ENCODE assay signal across 15 cellular contexts in genomic region chr12:97535582-97535981, GRCh38.
DNase-seq lines count a peak whose midpoint lies in the region; ATAC-seq and TF ChIP-seq lines count a peak whose summit lies in the region.
"Had no signal": no experiment of that assay in that cellular context is flagged by ENCODE, and none has a peak within 500 bp of the region (broad histone marks: within the 10 kb centered on the region; RNA-seq: fewer than 3 reads in every experiment).

No MANE protein-coding gene starts in this region.

- no peak for TF ChIP-seq POLR2A in breast epithelium (IDR thresholded peaks at IDR 0.05)

- H3K27me3 ChIP-seq in mammary epithelial cell (ENCODE audit: insufficient read depth, low read length) (no peaks in the 10 kb centered on the region), breast epithelium (no peaks in the 10 kb centered on the region), kidney epithelial cell (ENCODE audit: control insufficient read depth, insufficient read depth, low read length) (no peaks in the 10 kb centered on the region)

- 50% methylated on average over 1 of the region's 1 CpG for WGBS in mammary epithelial cell (ENCODE audit: low coverage, missing lambda C conversion rate)

- H3K4me3 ChIP-seq in mammary epithelial cell (replicated peaks in 1 of 3; ENCODE audit: insufficient read depth in 1 of 3, low read depth in 2 of 3, low read length in 3 of 3) (no peak overlapping the region), breast epithelium (no peak overlapping the region), epithelial cell of esophagus (ENCODE audit: low read length) (no peak overlapping the region), kidney epithelial cell (ENCODE audit: low read depth, low read length) (no peak overlapping the region)

- no peak overlapping the region for H3K27ac Mint-ChIP-seq in stimulated activated naive CD8-positive, alpha-beta T cell treated with anti-CD3 and anti-CD28 coated beads, Interleukin-15, amount 100 ng/mL, for 72 hours

- H4K20me1 ChIP-seq in mammary epithelial cell (ENCODE audit: insufficient read depth, low read length), result no peaks in the 10 kb centered on the region

- H3K27ac ChIP-seq in mammary epithelial cell (ENCODE audit: insufficient read depth, low read depth, low read length) (no peak overlapping the region), breast epithelium (no peak overlapping the region)

- H3K9ac ChIP-seq in mammary epithelial cell (ENCODE audit: insufficient read depth, low read length), result no peak overlapping the region

- H3K4me1 Mint-ChIP-seq in stimulated activated naive CD8-positive, alpha-beta T cell treated with anti-CD3 and anti-CD28 coated beads, Interleukin-15, amount 100 ng/mL, for 72 hours, result no peaks in the 10 kb centered on the region

- H3K36me3 ChIP-seq in mammary epithelial cell (ENCODE audit: insufficient read depth, low read length) (no peaks in the 10 kb centered on the region), breast epithelium (no peaks in the 10 kb centered on the region), kidney epithelial cell (ENCODE audit: control insufficient read depth, insufficient read depth, low read length) (no peaks in the 10 kb centered on the region)

- intact Hi-C loops in mammary epithelial cell (cut with micrococcal nuclease), result no loop called here
- intact Hi-C loops in breast epithelium (cut with DNase I; ENCODE audit: low total_unique reads), result no loop called here

- H3K27me3 Mint-ChIP-seq in stimulated activated naive CD8-positive, alpha-beta T cell treated with anti-CD3 and anti-CD28 coated beads, Interleukin-15, amount 100 ng/mL, for 72 hours, result no peaks in the 10 kb centered on the region

- H3K79me2 ChIP-seq in mammary epithelial cell (ENCODE audit: insufficient read depth, low read length), result no peaks in the 10 kb centered on the region

- dilution Hi-C loops in mammary epithelial cell (cut with HindIII; ENCODE audit: low sequenced_read_pairs), result no loop called here

- H2AFZ ChIP-seq in mammary epithelial cell (ENCODE audit: low read depth, low read length), result no peak overlapping the region

- DNase-seq in mammary epithelial cell, result peak; percentile 3
- DNase-seq in breast epithelium (ENCODE audit: low spot score in 2 of 2), result no peak
- DNase-seq in epithelial cell of esophagus (ENCODE audit: low read depth), result peak; percentile 62
- DNase-seq in kidney epithelial cell (ENCODE audit: low read depth), result peak; percentile 44
- no peak for DNase-seq in stimulated activated naive CD8-positive, alpha-beta T cell treated with anti-CD3 and anti-CD28 coated beads, Interleukin-15, amount 100 ng/mL, for 72 hours
- DNase-seq in activated gamma-delta T cell (lab: John Stamatoyannopoulos, UW), result no peak
- no peak for DNase-seq in central memory CD4-positive, alpha-beta T cell
- DNase-seq: 8988T, C1 segment of cervical spinal cord, IMR-90, NCI-H1417, NCI-H1930, NCI-H510A treated with DMSO at 0.1 percent for 48 hours, RPMI8226 had no signal

- H3K4me2 ChIP-seq in mammary epithelial cell (ENCODE audit: insufficient read depth, low read depth, low read length), result no peak overlapping the region

- no peak for TF ChIP-seq CTCF in mammary epithelial cell (conservative IDR thresholded peaks at IDR 0.05 in 1 of 2, IDR thresholded peaks at IDR 0.05 in 1 of 2; ENCODE audit: extremely low read depth in 1 of 2, insufficient read depth in 1 of 2, low read depth in 1 of 2, low read length in 2 of 2)
- TF ChIP-seq CTCF in breast epithelium (IDR thresholded peaks at IDR 0.05), result no peak
- TF ChIP-seq CTCF in epithelial cell of esophagus (IDR thresholded peaks at IDR 0.05; ENCODE audit: insufficient read depth, low read depth, low read length, missing control alignments), result no peak
- TF ChIP-seq CTCF in kidney epithelial cell (IDR thresholded peaks at IDR 0.05; ENCODE audit: insufficient read depth, low read length, poor library complexity, severe bottlenecking), result no peak

- peaks cover 0 to 7% of the 10 kb centered on the region in 2 donors for H3K9me3 Mint-ChIP-seq in stimulated activated naive CD8-positive, alpha-beta T cell treated with anti-CD3 and anti-CD28 coated beads, Interleukin-15, amount 100 ng/mL, for 72 hours

- BruUV-seq in mammary epithelial cell (replicated peaks; lab: Mats Ljungman, UMichigan), result no TSS peak

- H3K9me3 ChIP-seq in mammary epithelial cell (replicated peaks; ENCODE audit: insufficient read depth, low read length) (no peaks in the 10 kb centered on the region), breast epithelium (no peaks in the 10 kb centered on the region)

- no peak overlapping the region for H3K4me3 Mint-ChIP-seq in stimulated activated naive CD8-positive, alpha-beta T cell treated with anti-CD3 and anti-CD28 coated beads, Interleukin-15, amount 100 ng/mL, for 72 hours

- CTCF ChIA-PET in mammary epithelial cell (lab: Charles Lee; ENCODE audit: low non-redundant PET), result no interaction called here

- in situ Hi-C loops in mammary epithelial cell (cut with MboI; ENCODE audit: low sequenced_read_pairs in 2 of 2), result no loop called here

- H3K4me1 ChIP-seq in mammary epithelial cell (ENCODE audit: insufficient read depth, low read length) (no peaks in the 10 kb centered on the region), breast epithelium (no peaks in the 10 kb centered on the region)

- ATAC-seq in stimulated activated naive CD8-positive, alpha-beta T cell treated with anti-CD3 and anti-CD28 coated beads, Interleukin-15, amount 100 ng/mL, for 72 hours, result no peak
- ATAC-seq in HG03196 (IDR thresholded peaks at IDR 0.05; ENCODE audit: unreplicated experiment), result no peak

Comparison
In these comparisons a context has a peak if more than half of its experiments do, and no peak if none do; other contexts are left out.
1. DNase-seq: peak in mammary epithelial cell (single experiment), epithelial cell of esophagus (single experiment) and kidney epithelial cell (single experiment); none in breast epithelium (0 of 2), stimulated activated naive CD8-positive, alpha-beta T cell treated with anti-CD3 and anti-CD28 coated beads, Interleukin-15, amount 100 ng/mL, for 72 hours (0 of 2), activated gamma-delta T cell (single experiment) and central memory CD4-positive, alpha-beta T cell (single experiment).